15 cellular contexts compared by ENCODE assay signal in the genomic region with DNA sequence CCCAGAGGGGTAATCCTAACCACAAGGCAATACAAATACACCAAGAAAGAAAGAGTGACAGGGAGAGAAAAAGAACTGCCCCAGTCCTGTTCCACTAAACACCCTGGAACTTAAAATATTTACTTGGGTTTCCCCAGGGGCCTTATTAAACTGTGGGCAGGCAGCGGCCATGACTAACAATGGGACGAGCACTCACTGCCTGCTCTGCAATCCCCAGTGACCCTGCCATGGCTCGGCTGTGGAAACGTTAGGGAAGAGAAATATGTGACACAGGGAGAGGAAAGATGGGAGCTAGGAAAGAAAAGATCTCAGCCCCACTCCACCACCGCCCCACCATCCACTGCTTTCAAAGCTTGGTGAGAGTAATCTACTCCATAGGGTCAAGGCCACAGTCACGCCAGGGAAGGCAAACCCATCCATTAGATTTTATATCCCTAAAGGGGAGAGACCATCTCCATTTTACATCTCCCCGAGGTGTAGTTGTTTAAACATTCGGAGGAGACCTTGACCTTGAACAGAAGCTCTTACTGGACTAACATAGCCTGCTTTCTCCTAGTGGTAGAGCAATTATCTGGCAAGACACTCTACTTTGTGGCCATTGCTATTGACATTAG.
DNase-seq lines count a peak whose midpoint lies in the region; ATAC-seq and TF ChIP-seq lines count a peak whose summit lies in the region.
"Had no signal": no experiment of that assay in that cellular context is flagged by ENCODE, and none has a peak within 500 bp of the region (broad histone marks: within the 10 kb centered on the region; RNA-seq: fewer than 3 reads in every experiment).

No MANE protein-coding gene starts in this region.

- no peak overlapping the region for H2BK5ac ChIP-seq in trophoblast cell (ENCODE audit: low read depth, low read length, poor library complexity)

- no peaks in the 10 kb centered on the region for H3K27me3 ChIP-seq in mammary epithelial cell (ENCODE audit: insufficient read depth, low read length)
- no peaks in the 10 kb centered on the region for H3K27me3 ChIP-seq in trophoblast cell (ENCODE audit: insufficient read depth, low read length)
- H3K27me3 ChIP-seq: uterus had no signal

- H3K9me3 Mint-ChIP-seq in mesothelial cell of epicardium = no peaks in the 10 kb centered on the region
- H3K9me3 Mint-ChIP-seq: activated B cell treated with CpG ODN at 0.5 μM for 24 hours had no signal

- H4K8ac ChIP-seq in trophoblast cell (ENCODE audit: low read depth, low read length) = peak overlapping the region; percentile 50

- H3K27me3 Mint-ChIP-seq in mesothelial cell of epicardium (ENCODE audit: low read depth) = no peaks in the 10 kb centered on the region
- H3K27me3 Mint-ChIP-seq: activated B cell treated with CpG ODN at 0.5 μM for 24 hours had no signal

- no peak overlapping the region for H4K12ac ChIP-seq in trophoblast cell (ENCODE audit: low read depth, low read length)

- H3K79me1 ChIP-seq in trophoblast cell (ENCODE audit: low read length) = peaks cover 4% of the 10 kb centered on the region

- H3K9me3 ChIP-seq in mammary epithelial cell (replicated peaks; ENCODE audit: insufficient read depth, low read length) = no peaks in the 10 kb centered on the region
- no peaks in the 10 kb centered on the region for H3K9me3 ChIP-seq in trophoblast cell (ENCODE audit: insufficient read depth, low read depth, low read length)
- H3K9me3 ChIP-seq: SK-N-SH, uterus had no signal

- H2BK120ac ChIP-seq in trophoblast cell (ENCODE audit: insufficient read depth, low read length, poor library complexity) = peak overlapping the region; percentile 20

- in situ Hi-C loops in mammary epithelial cell (cut with MboI; ENCODE audit: low sequenced_read_pairs in 2 of 2) = no loop called here

- H3K27ac Mint-ChIP-seq in mesothelial cell of epicardium = no peak overlapping the region
- H3K27ac Mint-ChIP-seq: activated B cell treated with CpG ODN at 0.5 μM for 24 hours had no signal

- H3K4ac ChIP-seq in trophoblast cell (ENCODE audit: low read depth, low read length) = no peak overlapping the region

- no TSS peak for BruUV-seq in mammary epithelial cell (replicated peaks; lab: Mats Ljungman, UMichigan)

- no peaks in the 10 kb centered on the region for H4K20me1 ChIP-seq in mammary epithelial cell (ENCODE audit: insufficient read depth, low read length)

- CTCF ChIA-PET in mammary epithelial cell (lab: Charles Lee; ENCODE audit: low non-redundant PET) = no interaction called here

- no peak for TF ChIP-seq CTCF in mammary epithelial cell (conservative IDR thresholded peaks at IDR 0.05 in 1 of 2, IDR thresholded peaks at IDR 0.05 in 1 of 2; ENCODE audit: extremely low read depth in 1 of 2, insufficient read depth in 1 of 2, low read depth in 1 of 2, low read length in 2 of 2)
- no peak for TF ChIP-seq CTCF in mesothelial cell of epicardium (IDR thresholded peaks at IDR 0.05; ENCODE audit: unreplicated experiment)

- peaks cover 43% of the 10 kb centered on the region for H3K4me1 Mint-ChIP-seq in mesothelial cell of epicardium
- H3K4me1 Mint-ChIP-seq: activated B cell treated with CpG ODN at 0.5 μM for 24 hours had no signal

- H3K9ac ChIP-seq in mammary epithelial cell (ENCODE audit: insufficient read depth, low read length) = no peak overlapping the region
- no peak overlapping the region for H3K9ac ChIP-seq in trophoblast cell (ENCODE audit: low read length)
- H3K9ac ChIP-seq: SK-N-SH had no signal

- intact Hi-C loops in mammary epithelial cell (cut with micrococcal nuclease) = no loop called here

- dilution Hi-C loops in mammary epithelial cell (cut with HindIII; ENCODE audit: low sequenced_read_pairs) = no loop called here

- WGBS in mammary epithelial cell (ENCODE audit: low coverage, missing lambda C conversion rate) = 80% methylated on average over 8 of the region's 8 CpGs
- no CpG with 5 or more reads among the region's 8 CpGs for WGBS in trophoblast cell (ENCODE audit: extremely low coverage, insufficient coverage, insufficient read length)

- peaks cover 43% of the 10 kb centered on the region for H3K4me1 ChIP-seq in mammary epithelial cell (ENCODE audit: insufficient read depth, low read length)
- H3K4me1 ChIP-seq in trophoblast cell (ENCODE audit: control insufficient read depth in 1 of 2, insufficient read depth in 2 of 2, low read length in 2 of 2) = peaks cover 11 to 17% of the 10 kb centered on the region in 2 experiments
- H3K4me1 ChIP-seq: uterus had no signal

- peak overlapping the region; percentile 30 for H4K91ac ChIP-seq in trophoblast cell (ENCODE audit: low read depth, low read length)

- no peak overlapping the region for H3K23ac ChIP-seq in trophoblast cell (ENCODE audit: low read length)

- ATAC-seq in HG02763 (IDR thresholded peaks at IDR 0.05; ENCODE audit: unreplicated experiment) = no peak

- no peak overlapping the region for H3K4me2 ChIP-seq in mammary epithelial cell (ENCODE audit: insufficient read depth, low read depth, low read length)
- no peak overlapping the region for H3K4me2 ChIP-seq in trophoblast cell (ENCODE audit: low read length)
- H3K4me2 ChIP-seq: SK-N-SH had no signal

- H3K4me3 ChIP-seq in mammary epithelial cell (replicated peaks in 1 of 3; ENCODE audit: insufficient read depth in 1 of 3, low read depth in 2 of 3, low read length in 3 of 3) (no peak overlapping the region), trophoblast cell (ENCODE audit: low read depth, low read length) (no peak overlapping the region)
- H3K4me3 ChIP-seq: uterus had no signal

- no peaks in the 10 kb centered on the region for H3K36me3 Mint-ChIP-seq in mesothelial cell of epicardium

- no peak overlapping the region for H3K4me3 Mint-ChIP-seq in mesothelial cell of epicardium
- H3K4me3 Mint-ChIP-seq: activated B cell treated with CpG ODN at 0.5 μM for 24 hours had no signal

- no peak overlapping the region for H3K14ac ChIP-seq in trophoblast cell (ENCODE audit: low read length)

- no peak overlapping the region for H2AFZ ChIP-seq in mammary epithelial cell (ENCODE audit: low read depth, low read length)
- no peak overlapping the region for H2AFZ ChIP-seq in trophoblast cell (ENCODE audit: insufficient read depth, low read length, poor library complexity)

- H2AK5ac ChIP-seq in trophoblast cell (ENCODE audit: low read length) = no peak overlapping the region

- H3K79me2 ChIP-seq in mammary epithelial cell (ENCODE audit: insufficient read depth, low read length) (peaks cover 56% of the 10 kb centered on the region), trophoblast cell (ENCODE audit: control insufficient read depth, insufficient read depth, low read length, poor library complexity) (peaks cover 2% of the 10 kb centered on the region)

- no peak overlapping the region for H3K18ac ChIP-seq in trophoblast cell (ENCODE audit: low read length)

- no peak overlapping the region for H3K27ac ChIP-seq in mammary epithelial cell (ENCODE audit: insufficient read depth, low read depth, low read length)
- no peak overlapping the region for H3K27ac ChIP-seq in trophoblast cell (ENCODE audit: low read depth, low read length)
- H3K27ac ChIP-seq: uterus had no signal

- H3K36me3 ChIP-seq in mammary epithelial cell (ENCODE audit: insufficient read depth, low read length) (no peaks in the 10 kb centered on the region), trophoblast cell (ENCODE audit: control insufficient read depth in 1 of 2, insufficient read depth in 2 of 2, low read length in 2 of 2) (no peaks in the 10 kb centered on the region)
- H3K36me3 ChIP-seq: uterus had no signal

- DNase-seq in NCI-H1436 (lab: John Stamatoyannopoulos, UW) = peak; percentile 49
- DNase-seq in NCI-H1436 treated with DMSO at 0.1 percent for 48 hours (lab: John Stamatoyannopoulos, UW) = no peak
- DNase-seq in NCI-H2107 treated with DMSO at 0.1 percent for 48 hours (lab: John Stamatoyannopoulos, UW; ENCODE audit: unreplicated experiment) = peak; percentile 19
- DNase-seq in mammary epithelial cell = peak; percentile 30
- DNase-seq in trophoblast cell = peak; percentile 47 to 63
- no peak for DNase-seq in NCI-H2081 treated with DMSO at 0.1 percent for 48 hours (lab: John Stamatoyannopoulos, UW)
- no peak for DNase-seq in mesothelial cell of epicardium (ENCODE audit: low spot score in 2 of 2, unreplicated experiment in 2 of 2)
- DNase-seq: activated B cell treated with CpG ODN at 0.5 μM for 24 hours; activated T-cell treated with anti-CD3 and anti-CD28 coated beads, Interleukin-2, amount 50 U/mL, for 1 hour; aorta; head of caudate nucleus; NCI-H524; SK-N-SH; uterus had no signal

- H2BK12ac ChIP-seq in trophoblast cell (ENCODE audit: low read length) = peak overlapping the region; percentile 18

Comparison
In these comparisons a context has a peak if more than half of its experiments do, and no peak if none do; other contexts are left out.
1. DNase-seq: peak in NCI-H1436 (single experiment), NCI-H2107 treated with DMSO at 0.1 percent for 48 hours (single experiment), mammary epithelial cell (single experiment) and trophoblast cell (2 of 2); none in NCI-H1436 treated with DMSO at 0.1 percent for 48 hours (single experiment), NCI-H2081 treated with DMSO at 0.1 percent for 48 hours (single experiment) and mesothelial cell of epicardium (0 of 2).